25 cellular contexts compared by ENCODE assay signal in genomic region chr5:173699959-173700358, GRCh38.
"Had no signal": no experiment of that assay in that cellular context is flagged by ENCODE, and none has a peak within 500 bp of the region (broad histone marks: within the 10 kb centered on the region; RNA-seq: fewer than 3 reads in every experiment).

No MANE protein-coding gene starts in this region.

- H3K4me3 ChIP-seq: ascending aorta, body of pancreas, PC-9 had no signal

- H3K4me2 ChIP-seq: PC-9 had no signal

- H3K9me3 ChIP-seq: ascending aorta, body of pancreas had no signal

- H3K27ac ChIP-seq: ascending aorta, PC-9 had no signal

- DNase-seq: activated B cell treated with CpG ODN at 0.5 μM for 24 hours; activated CD4-positive, alpha-beta memory T cell treated with anti-CD3 and anti-CD28 coated beads for 36 hours; activated CD4-positive, alpha-beta T cell treated with anti-CD3 and anti-CD28 coated beads, Interleukin-2, amount 10 ng/mL, durations not matched to agents 7 days and 5 days; activated CD8-positive, alpha-beta memory T cell treated with anti-CD3 and anti-CD28 coated beads for 24 hours; activated effector memory CD4-positive, alpha-beta T cell treated with anti-CD3 and anti-CD28 coated beads, Interleukin-2, amount 50 U/mL, for 16 hours; activated naive CD4-positive, alpha-beta T cell treated with Interleukin-2 at 50 U/mL for 16 hours; activated naive CD8-positive, alpha-beta T cell treated with anti-CD3 and anti-CD28 coated beads, Interleukin-2, amount 50 U/mL, for 24 hours; activated T-cell treated with anti-CD3 and anti-CD28 coated beads, Interleukin-2, amount 50 U/mL, for 4 hours; amniotic stem cell; body of pancreas; central memory CD4-positive, alpha-beta T cell; Karpas-422; MM.1S; NCI-H1105; NCI-H1436; NCI-H1694 treated with DMSO at 0.1 percent for 48 hours; NCI-H2029 treated with DMSO at 0.1 percent for 48 hours; NCI-H510A treated with DMSO at 0.1 percent for 48 hours; PC-9; SIG-M5; T-cell; T-helper 2 cell; T1000 had no signal

- H2AFZ ChIP-seq: PC-9 had no signal

- H3K27me3 ChIP-seq: ascending aorta, body of pancreas had no signal

- H3K4me1 ChIP-seq: ascending aorta had no signal

- H3K36me3 ChIP-seq: ascending aorta had no signal

- ATAC-seq: activated naive CD4-positive, alpha-beta T cell treated with anti-CD3 and anti-CD28 coated beads, Interleukin-2, amount 50 U/mL, for 72 hours; activated naive CD8-positive, alpha-beta T cell treated with anti-CD3 and anti-CD28 coated beads, Interleukin-2, amount 50 U/mL, for 24 hours; activated T-cell treated with anti-CD3 and anti-CD28 coated beads, Interleukin-2, amount 50 U/mL, for 4 hours; body of pancreas; T-cell had no signal
